22 cellular contexts compared by ENCODE assay signal in genomic region chr1:81432089-81432488, GRCh38.
DNase-seq lines count a peak whose midpoint lies in the region; FAIRE-seq and TF ChIP-seq lines count a peak whose summit lies in the region.
"Had no signal": no experiment of that assay in that cellular context is flagged by ENCODE, and none has a peak within 500 bp of the region (broad histone marks: within the 10 kb centered on the region; RNA-seq: fewer than 3 reads in every experiment).

No MANE protein-coding gene starts in this region.

- H3K27ac ChIP-seq in iPS-18a (ENCODE audit: low read length) (peak overlapping the region; percentile 12), coronary artery (no peak overlapping the region), small intestine (ENCODE audit: low read depth in 1 of 2, low read length in 1 of 2) (peak overlapping the region in 1 of 2 donors; percentile 83)
- H3K27ac ChIP-seq: HL-60, psoas muscle, thoracic aorta had no signal

- peak; percentile 4 for DNase-seq in H4 (ENCODE audit: low spot score)
- DNase-seq in NT2/D1 (ENCODE audit: low read depth, low spot score), result peak; percentile 32
- no peak for DNase-seq in stimulated activated naive CD4-positive, alpha-beta T cell treated with Interleukin-2 at 50 U/mL for 16 hours (lab: John Stamatoyannopoulos, UW)
- DNase-seq in coronary artery (ENCODE audit: low spot score), result no peak
- no peak for DNase-seq in hippocampal formation (lab: John Stamatoyannopoulos, UW)
- DNase-seq in small intestine, result no peak
- DNase-seq: activated CD4-positive, alpha-beta T cell treated with anti-CD3 and anti-CD28 coated beads for 1 hour; activated naive CD8-positive, alpha-beta T cell treated with anti-CD3 and anti-CD28 coated beads for 36 hours; CD8-positive, alpha-beta memory T cell; DMS79 treated with DMSO at 0.1 percent for 48 hours; KBM-7; mammary epithelial cell; naive thymus-derived CD4-positive, alpha-beta T cell; NCI-H187; NCI-H345; NK-92 treated with Interleukin-12 subunit alpha and Interleukin-12 subunit beta, amount 100 ng/mL, for 24 hours; psoas muscle had no signal

- no peak for TF ChIP-seq CTCF in coronary artery (IDR thresholded peaks at IDR 0.05)

- WGBS in small intestine, 3 donors, result 67 to 92% (median 82%) methylated on average over 4 of the region's 4 CpGs

- H3K9me3 ChIP-seq in NT2/D1 (ENCODE audit: insufficient read depth, low read length) (no peaks in the 10 kb centered on the region; the same call in 1 of the 2 replicates), iPS-18a (ENCODE audit: control insufficient read depth, low read depth, low read length) (no peaks in the 10 kb centered on the region), neuron (ENCODE audit: low read length) (no peaks in the 10 kb centered on the region), small intestine (ENCODE audit: control insufficient read depth, low read depth) (no peaks in the 10 kb centered on the region)
- H3K9me3 ChIP-seq: gastroesophageal sphincter, psoas muscle, thoracic aorta had no signal

- H3K27me3 ChIP-seq in NT2/D1 (ENCODE audit: insufficient read depth, insufficient read length) (no peaks in the 10 kb centered on the region), iPS-18a (ENCODE audit: control insufficient read depth, insufficient read depth, low read length) (no peaks in the 10 kb centered on the region), neuron (ENCODE audit: insufficient read depth, low read length) (no peaks in the 10 kb centered on the region), small intestine (ENCODE audit: control insufficient read depth in 2 of 2, insufficient read depth in 2 of 2, low read length in 2 of 2) (no peaks in the 10 kb centered on the region)
- H3K27me3 ChIP-seq: gastroesophageal sphincter had no signal

- no peak overlapping the region for H2AFZ ChIP-seq in neuron (ENCODE audit: low read depth, low read length)

- no peak overlapping the region for H3K9ac ChIP-seq in NT2/D1 (ENCODE audit: insufficient read length, low read depth)
- peak overlapping the region; percentile 5 for H3K9ac ChIP-seq in iPS-18a (ENCODE audit: low read length)

- no peaks in the 10 kb centered on the region for H3K36me3 ChIP-seq in NT2/D1 (ENCODE audit: insufficient read depth, insufficient read length, low read length)
- no peaks in the 10 kb centered on the region for H3K36me3 ChIP-seq in iPS-18a (ENCODE audit: control insufficient read depth, low read depth, low read length)
- no peaks in the 10 kb centered on the region for H3K36me3 ChIP-seq in neuron (ENCODE audit: insufficient read depth, low read length)
- no peaks in the 10 kb centered on the region for H3K36me3 ChIP-seq in small intestine (ENCODE audit: control insufficient read depth in 2 of 2, insufficient read depth in 2 of 2, low read length in 2 of 2)
- H3K36me3 ChIP-seq: gastroesophageal sphincter, thoracic aorta had no signal

- no peak overlapping the region for H3K4me3 ChIP-seq in NT2/D1 (ENCODE audit: insufficient read length, low read depth)
- peak overlapping the region; percentile 0 for H3K4me3 ChIP-seq in iPS-18a (ENCODE audit: low read length)
- peak overlapping the region; percentile 35 for H3K4me3 ChIP-seq in neuron (ENCODE audit: low read length)
- no peak overlapping the region for H3K4me3 ChIP-seq in coronary artery
- no peak overlapping the region for H3K4me3 ChIP-seq in small intestine (ENCODE audit: low read depth in 1 of 2, low read length in 2 of 2)
- H3K4me3 ChIP-seq: gastroesophageal sphincter, psoas muscle, thoracic aorta had no signal

- H3K4me1 ChIP-seq in NT2/D1 (ENCODE audit: insufficient read depth, insufficient read length), result peaks cover 4% of the 10 kb centered on the region
- H3K4me1 ChIP-seq in iPS-18a (ENCODE audit: control insufficient read depth, low read depth, low read length), result peaks cover 49% of the 10 kb centered on the region
- peaks cover 47% of the 10 kb centered on the region for H3K4me1 ChIP-seq in neuron (ENCODE audit: insufficient read depth, low read length)
- peaks cover 1 to 8% of the 10 kb centered on the region in 2 donors for H3K4me1 ChIP-seq in small intestine (ENCODE audit: control insufficient read depth in 2 of 2, insufficient read depth in 1 of 2, low read depth in 1 of 2, low read length in 1 of 2)
- H3K4me1 ChIP-seq: psoas muscle had no signal

- no peak for FAIRE-seq in small intestine (lab: Jason Lieb, UNC)

Comparison
In these comparisons a context has a peak if more than half of its experiments do, and no peak if none do; other contexts are left out.
1. DNase-seq: peak in H4 (single experiment) and NT2/D1 (single experiment); none in stimulated activated naive CD4-positive, alpha-beta T cell treated with Interleukin-2 at 50 U/mL for 16 hours (single experiment), coronary artery (single experiment), hippocampal formation (0 of 2) and small intestine (single experiment).
2. H3K4me3 ChIP-seq: peak in iPS-18a (single experiment) and neuron (single experiment); none in NT2/D1 (single experiment), coronary artery (single experiment) and small intestine (0 of 2).